25 cellular contexts compared by ENCODE assay signal in the genomic region with DNA sequence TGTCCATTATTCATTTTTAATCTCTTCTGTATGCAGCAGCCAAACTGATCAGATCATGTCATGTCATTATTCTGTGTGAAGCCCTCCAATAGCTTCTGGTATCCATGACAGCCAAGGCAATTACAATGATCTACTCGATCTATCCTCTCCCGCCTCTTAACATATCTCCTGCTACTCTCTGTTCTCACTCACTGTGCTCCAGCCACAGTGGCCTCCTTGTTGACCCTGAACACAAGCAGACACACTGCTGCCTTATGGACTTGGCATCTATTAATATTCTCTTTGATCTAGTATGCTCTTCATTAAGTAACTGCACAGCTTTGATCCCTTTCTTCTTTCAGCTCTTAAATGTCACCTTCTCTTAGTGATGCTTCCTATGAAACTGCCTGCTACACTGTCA. TPM values are rescaled to one million over a fixed set of nuclear protein-coding genes. Genes with fewer than 3 reads are reported as not detected.
"Had no signal": no experiment of that assay in that cellular context is flagged by ENCODE, and none has a peak within 500 bp of the region (broad histone marks: within the 10 kb centered on the region; RNA-seq: fewer than 3 reads in every experiment).

No MANE protein-coding gene starts in this region.

- H3K4me1 Mint-ChIP-seq: activated B cell treated with CpG ODN at 0.5 μM for 24 hours, endodermal cell, mesothelial cell of epicardium had no signal

- H3K27me3 Mint-ChIP-seq: activated B cell treated with CpG ODN at 0.5 μM for 24 hours; natural killer cell treated with Interleukin-12 subunit alpha and Interleukin-12 subunit beta and Interleukin-15 and Interleukin-18, amount 100 ng/mL, for 72 hours had no signal

- ATAC-seq: gastrocnemius medialis; left ventricle myocardium superior; natural killer cell treated with Interleukin-12 subunit alpha and Interleukin-12 subunit beta and Interleukin-15 and Interleukin-18, amount 100 ng/mL, for 72 hours; psoas muscle; upper lobe of right lung had no signal

- DNase-seq: activated B cell treated with CpG ODN at 0.5 μM for 24 hours; activated CD4-positive, alpha-beta T cell treated with anti-CD3 and anti-CD28 coated beads for 48 hours; activated CD8-positive, alpha-beta memory T cell treated with anti-CD3 and anti-CD28 coated beads, Interleukin-2, amount 50 U/mL, for 48 hours; activated effector memory CD4-positive, alpha-beta T cell treated with anti-CD3 and anti-CD28 coated beads, Interleukin-2, amount 50 U/mL, for 16 hours; activated T-cell treated with anti-CD3 and anti-CD28 coated beads, Interleukin-2, amount 50 U/mL, for 48 hours; amygdala; cerebellar nuclear complex; endodermal cell; esophagus squamous epithelium; gastrocnemius medialis; hippocampal formation; kidney glomerular epithelial cell; left ventricle myocardium superior; mammary epithelial cell; ovary; psoas muscle; SK-N-SH; spleen; stimulated activated CD4-positive, alpha-beta T cell treated with anti-CD3 and anti-CD28 coated beads, Interleukin-4, amount 100 ng/mL, for 1 hour; stimulated activated naive CD4-positive, alpha-beta T cell treated with Interleukin-2 at 50 U/mL for 16 hours; substantia nigra; thyroid gland; upper lobe of right lung had no signal

- H3K4me3 Mint-ChIP-seq: activated B cell treated with CpG ODN at 0.5 μM for 24 hours; endodermal cell; mesothelial cell of epicardium; natural killer cell treated with Interleukin-12 subunit alpha and Interleukin-12 subunit beta and Interleukin-15 and Interleukin-18, amount 100 ng/mL, for 72 hours had no signal

- H3K9me3 Mint-ChIP-seq: activated B cell treated with CpG ODN at 0.5 μM for 24 hours; endodermal cell; mesothelial cell of epicardium; natural killer cell treated with Interleukin-12 subunit alpha and Interleukin-12 subunit beta and Interleukin-15 and Interleukin-18, amount 100 ng/mL, for 72 hours had no signal

- H3K27ac Mint-ChIP-seq: activated B cell treated with CpG ODN at 0.5 μM for 24 hours; endodermal cell; mesothelial cell of epicardium; natural killer cell treated with Interleukin-12 subunit alpha and Interleukin-12 subunit beta and Interleukin-15 and Interleukin-18, amount 100 ng/mL, for 72 hours had no signal

RNA-seq across cellular contexts. Expression of gene PRG4, which starts 19.5 kb away (rescaled TPM):
- total RNA-seq: activated B cell treated with CpG ODN at 0.5 μM for 24 hours; endodermal cell; mammary epithelial cell; natural killer cell treated with Interleukin-12 subunit alpha and Interleukin-12 subunit beta and Interleukin-15 and Interleukin-18, amount 100 ng/mL, for 72 hours had no signal
